ENCODE assay signal across 8 cellular contexts in the genomic region with DNA sequence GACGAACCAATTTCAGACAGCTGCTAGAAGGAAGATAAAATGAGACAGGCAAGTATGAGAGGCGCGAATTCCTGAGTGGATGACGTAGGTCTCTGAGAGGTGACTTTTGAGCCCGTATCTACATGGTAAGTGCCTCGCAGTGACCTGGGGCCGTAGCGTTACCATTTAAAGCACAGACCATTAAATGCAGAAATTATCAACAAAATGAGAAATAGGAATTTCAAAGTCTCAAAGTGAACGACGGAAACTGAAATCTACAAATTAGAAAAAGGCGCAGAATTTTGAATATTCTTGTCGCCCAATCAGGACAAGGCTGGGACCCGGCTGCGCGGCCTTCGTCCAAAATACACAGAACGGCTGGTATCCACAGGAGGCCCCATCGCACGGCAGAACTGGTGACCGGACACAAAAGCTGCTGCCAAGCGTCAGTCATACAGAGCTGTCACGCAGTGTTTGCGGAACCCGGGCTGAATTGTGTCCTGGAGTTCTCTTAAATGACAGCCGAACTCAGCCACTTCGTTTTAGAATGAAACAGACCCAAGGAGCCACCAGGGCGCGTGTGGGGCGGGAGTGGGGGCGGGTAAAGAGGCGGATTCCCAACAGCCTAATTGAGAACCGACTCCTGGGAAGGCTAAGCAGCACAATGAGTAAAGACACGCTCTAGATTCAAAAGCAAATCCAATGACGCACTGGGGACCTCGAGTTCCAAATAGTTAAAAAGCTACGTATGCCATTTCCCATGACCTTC. TPM values are rescaled to one million over a fixed set of nuclear protein-coding genes. Genes with fewer than 3 reads are reported as not detected.
DNase-seq lines count a peak whose midpoint lies in the region; ATAC-seq and TF ChIP-seq lines count a peak whose summit lies in the region.

No MANE protein-coding gene starts in this region.

- peak overlapping the region; percentile 85 for H3K27ac ChIP-seq in RWPE2 (ENCODE audit: poor library complexity, severe bottlenecking)
- peak overlapping the region; percentile 97 for H3K27ac ChIP-seq in neural cell (ENCODE audit: low read length)
- H3K27ac ChIP-seq in subcutaneous abdominal adipose tissue (ENCODE audit: low read depth, low read length): peak overlapping the region; percentile 93

- H3K36me3 ChIP-seq in MG63 (no peaks in the 10 kb centered on the region), RWPE2 (ENCODE audit: low read depth) (no peaks in the 10 kb centered on the region), neural cell (ENCODE audit: insufficient read depth, low read length) (no peaks in the 10 kb centered on the region), subcutaneous abdominal adipose tissue (ENCODE audit: control insufficient read depth in 5 of 5, insufficient read depth in 5 of 5, low read length in 5 of 5) (no peaks in the 10 kb centered on the region)

- no peaks in the 10 kb centered on the region for H3K9me3 ChIP-seq in MG63
- H3K9me3 ChIP-seq in RWPE2 (ENCODE audit: severe bottlenecking): no peaks in the 10 kb centered on the region
- H3K9me3 ChIP-seq in neural cell (ENCODE audit: low read length): no peaks in the 10 kb centered on the region
- H3K9me3 ChIP-seq in subcutaneous abdominal adipose tissue (ENCODE audit: control insufficient read depth in 5 of 5, low read length in 5 of 5): no peaks in the 10 kb centered on the region

- TF ChIP-seq EP300 in neural cell (conservative IDR thresholded peaks at IDR 0.05; ENCODE audit: poor library complexity, severe bottlenecking): no peak

- H3F3A ChIP-seq in neural cell (ENCODE audit: insufficient read depth, low read length, poor library complexity, severe bottlenecking): peaks cover 9% of the 10 kb centered on the region

- H3K9me2 ChIP-seq in neural cell (ENCODE audit: insufficient read depth, low read length): no peaks in the 10 kb centered on the region

- H3K4me3 ChIP-seq in MG63: peak overlapping the region; percentile 68
- peak overlapping the region; percentile 49 for H3K4me3 ChIP-seq in RWPE2 (ENCODE audit: severe bottlenecking)
- peak overlapping the region; percentile 57 to 65 for H3K4me3 ChIP-seq in foreskin fibroblast (ENCODE audit: low read depth in 1 of 2, low read length in 2 of 2)
- peak overlapping the region; percentile 82 for H3K4me3 ChIP-seq in neural cell (ENCODE audit: low read length)
- H3K4me3 ChIP-seq in subcutaneous abdominal adipose tissue (ENCODE audit: low read depth in 1 of 5, low read length in 5 of 5): peak overlapping the region; percentile 62 to 89 (median 81)

- no peaks in the 10 kb centered on the region for H4K20me1 ChIP-seq in neural cell (ENCODE audit: insufficient read depth)

- H3K9ac ChIP-seq in neural cell (ENCODE audit: low read length): peak overlapping the region; percentile 88
- peak overlapping the region; percentile 74 to 89 (median 84) for H3K9ac ChIP-seq in subcutaneous abdominal adipose tissue (ENCODE audit: low read length in 5 of 5)

- peaks cover 50% of the 10 kb centered on the region for H3K79me2 ChIP-seq in neural cell (replicated peaks; ENCODE audit: insufficient read depth, low read length)

- no peak overlapping the region for H2AFZ ChIP-seq in neural cell (ENCODE audit: low read depth, low read length)

- H3K4me1 ChIP-seq in RWPE2 (ENCODE audit: insufficient read depth, poor library complexity, severe bottlenecking) (peaks cover 14% of the 10 kb centered on the region), subcutaneous abdominal adipose tissue (ENCODE audit: control insufficient read depth in 5 of 5, insufficient read depth in 5 of 5, low read length in 5 of 5) (peaks cover 0 to 37% (median 32%) of the 10 kb centered on the region in 5 donors)

- peak; percentile 97 for DNase-seq in DMS53 (lab: John Stamatoyannopoulos, UW)
- DNase-seq in MG63: peak; percentile 97
- peak; percentile 82 for DNase-seq in RWPE2 (ENCODE audit: low spot score)
- peak; percentile 39 for DNase-seq in activated gamma-delta T cell (lab: John Stamatoyannopoulos, UW)
- peak; percentile 78 to 93 for DNase-seq in foreskin fibroblast

- H3K4me2 ChIP-seq in neural cell (ENCODE audit: low read length): peak overlapping the region; percentile 99

- H3K27me3 ChIP-seq in MG63 (no peaks in the 10 kb centered on the region), RWPE2 (ENCODE audit: insufficient read depth, poor library complexity, severe bottlenecking) (no peaks in the 10 kb centered on the region), neural cell (ENCODE audit: insufficient read depth, low read depth, low read length) (no peaks in the 10 kb centered on the region), subcutaneous abdominal adipose tissue (ENCODE audit: control insufficient read depth in 5 of 5, insufficient read depth in 4 of 5, low read length in 5 of 5) (no peaks in the 10 kb centered on the region)

- ATAC-seq in RWPE2 (ENCODE audit: low read depth): peak; percentile 32
- ATAC-seq in GM19328 (IDR thresholded peaks at IDR 0.05; ENCODE audit: unreplicated experiment): no peak

- TF ChIP-seq CTCF in RWPE2 (IDR thresholded peaks at IDR 0.05; ENCODE audit: poor library complexity, severe bottlenecking) (no peak), foreskin fibroblast (IDR thresholded peaks at IDR 0.05; ENCODE audit: low read depth, low read length) (no peak), neural cell (IDR thresholded peaks at IDR 0.05; ENCODE audit: poor library complexity, severe bottlenecking) (no peak)

- TF ChIP-seq RAD21 in neural cell (conservative IDR thresholded peaks at IDR 0.05): no peak

TF ChIP-seq in neural cell, 6 proteins besides CTCF, POLR2A, EP300 and RAD21:
- no peak for TF ChIP-seq SMC3 (conservative IDR thresholded peaks at IDR 0.05; ENCODE audit: poor library complexity)
- peak; percentile 26 for TF ChIP-seq TAF1 (IDR thresholded peaks at IDR 0.05; ENCODE audit: low read depth)

RNA-seq across cellular contexts. Expression of a gene that starts 13.8 kb away (rescaled TPM):
- 9.5 and 33.3 TPM in 2 replicates for total RNA-seq in MG63 (2014; rRNA removed; shearing (Covaris generic); ENCODE audit: low replicate concordance)
- polyA plus RNA-seq in neural cell: 19.6 and 26.3 TPM in 2 replicates
- polyA minus RNA-seq in neural cell: 8.6 and 9.0 TPM in 2 replicates

RNA-seq across cellular contexts. Expression of a gene that starts 32.1 kb away (rescaled TPM):
- 0.16 TPM in 1 of 2 replicates, not detected in the other for total RNA-seq in MG63 (2014; rRNA removed; shearing (Covaris generic); ENCODE audit: low replicate concordance)
- polyA plus RNA-seq in neural cell: 78.1 and 95.3 TPM in 2 replicates
- 174 and 183 TPM in 2 replicates for polyA minus RNA-seq in neural cell

RNA-seq across cellular contexts. Expression of a gene that starts 42.1 kb away (rescaled TPM):
- 35.9 and 42.3 TPM in 2 replicates for total RNA-seq in MG63 (2014; rRNA removed; shearing (Covaris generic); ENCODE audit: low replicate concordance)
- polyA plus RNA-seq in neural cell: 7.8 and 14.1 TPM in 2 replicates
- polyA minus RNA-seq in neural cell: 10.7 and 15.3 TPM in 2 replicates

RNA-seq across cellular contexts. Expression of a gene that starts 51.1 kb away (rescaled TPM):
- 0.35 and 3.0 TPM in 2 replicates for total RNA-seq in MG63 (2014; rRNA removed; shearing (Covaris generic); ENCODE audit: low replicate concordance)
- polyA plus RNA-seq in neural cell: 0.58 and 1.6 TPM in 2 replicates
- 0.46 and 0.49 TPM in 2 replicates for polyA minus RNA-seq in neural cell

Comparison
In these comparisons a context has a peak if more than half of its experiments do, and no peak if none do; other contexts are left out.
1. DNase-seq: peak in every context shown above with its lines; median percentile 97 in DMS53; 97 in MG63; 86 in foreskin fibroblast; 82 in RWPE2; 39 in activated gamma-delta T cell.